10 cellular contexts compared by ENCODE assay signal in the genomic region with DNA sequence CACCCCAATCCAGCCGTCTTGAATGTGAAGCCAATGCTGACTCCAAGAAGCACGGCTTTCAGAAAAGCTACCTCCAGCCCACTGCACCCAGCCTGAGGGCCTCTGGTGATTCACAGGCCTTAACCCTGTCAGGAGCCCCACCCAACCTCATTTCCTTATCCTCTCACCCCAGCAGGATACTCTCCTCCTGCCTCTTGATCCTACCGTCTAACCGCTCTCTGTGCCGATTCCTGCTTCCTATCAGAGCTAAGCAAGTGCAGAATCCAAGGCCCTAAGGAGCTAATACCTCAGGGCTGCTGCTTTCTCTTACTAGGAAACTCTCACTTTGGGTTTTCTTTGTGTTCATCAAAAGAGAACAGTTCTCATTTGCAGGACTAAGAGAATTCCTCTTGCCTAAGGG. TPM values are rescaled to one million over a fixed set of nuclear protein-coding genes. Genes with fewer than 3 reads are reported as not detected.
DNase-seq lines count a peak whose midpoint lies in the region; ATAC-seq lines count a peak whose summit lies in the region.
"Had no signal": no experiment of that assay in that cellular context is flagged by ENCODE, and none has a peak within 500 bp of the region (broad histone marks: within the 10 kb centered on the region; RNA-seq: fewer than 3 reads in every experiment).

No MANE protein-coding gene starts in this region.

- no peak overlapping the region for H3K27ac ChIP-seq in right cardiac atrium (ENCODE audit: low read length)
- H3K27ac ChIP-seq: SK-N-MC had no signal

- peak; percentile 63 for ATAC-seq in activated CD4-positive, alpha-beta T cell treated with anti-CD3 and anti-CD28 coated beads for 36 hours
- peak; percentile 71 to 92 for ATAC-seq in right cardiac atrium
- ATAC-seq in stimulated activated effector memory CD8-positive, alpha-beta T cell treated with anti-CD3 and anti-CD28 coated beads, Interleukin-12 subunit alpha, Interleukin-12 subunit beta, amount 100 ng/mL, for 72 hours, result peak; percentile 78
- ATAC-seq in GM19035 (IDR thresholded peaks at IDR 0.05; ENCODE audit: unreplicated experiment), result no peak

- no peaks in the 10 kb centered on the region for H3K9me3 ChIP-seq in right cardiac atrium (ENCODE audit: control insufficient read depth, low read length)

- intact Hi-C loops in activated CD4-positive, alpha-beta T cell treated with anti-CD3 and anti-CD28 coated beads for 36 hours (cut with DNase I, micrococcal nuclease), result no loop called here
- intact Hi-C loops in right cardiac atrium (cut with DNase I), result no loop called here

- H3K9me3 Mint-ChIP-seq in activated CD4-positive, alpha-beta T cell treated with anti-CD3 and anti-CD28 coated beads for 36 hours (ENCODE audit: low read depth), result no peaks in the 10 kb centered on the region
- H3K9me3 Mint-ChIP-seq in stimulated activated effector memory CD8-positive, alpha-beta T cell treated with anti-CD3 and anti-CD28 coated beads, Interleukin-12 subunit alpha, Interleukin-12 subunit beta, amount 100 ng/mL, for 72 hours, result no peaks in the 10 kb centered on the region
- H3K9me3 Mint-ChIP-seq: naive B cell had no signal

- H3K27ac Mint-ChIP-seq in activated CD4-positive, alpha-beta T cell treated with anti-CD3 and anti-CD28 coated beads for 36 hours, result peak overlapping the region; percentile 65
- peak overlapping the region; percentile 92 for H3K27ac Mint-ChIP-seq in stimulated activated effector memory CD8-positive, alpha-beta T cell treated with anti-CD3 and anti-CD28 coated beads, Interleukin-12 subunit alpha, Interleukin-12 subunit beta, amount 100 ng/mL, for 72 hours

- WGBS in right cardiac atrium, result 37% methylated on average over 5 of the region's 5 CpGs

- no peak overlapping the region for H3K4me3 ChIP-seq in right cardiac atrium (ENCODE audit: low read length)
- H3K4me3 ChIP-seq: SK-N-MC had no signal

- H3K4me1 ChIP-seq in right cardiac atrium (ENCODE audit: control insufficient read depth, insufficient read depth, low read length), result peaks cover 6% of the 10 kb centered on the region

- peaks cover 5% of the 10 kb centered on the region for H3K36me3 Mint-ChIP-seq in activated CD4-positive, alpha-beta T cell treated with anti-CD3 and anti-CD28 coated beads for 36 hours (ENCODE audit: low read depth)
- peaks cover 4% of the 10 kb centered on the region for H3K36me3 Mint-ChIP-seq in stimulated activated effector memory CD8-positive, alpha-beta T cell treated with anti-CD3 and anti-CD28 coated beads, Interleukin-12 subunit alpha, Interleukin-12 subunit beta, amount 100 ng/mL, for 72 hours
- H3K36me3 Mint-ChIP-seq: naive B cell had no signal

- peak; percentile 64 for DNase-seq in activated CD4-positive, alpha-beta T cell treated with anti-CD3 and anti-CD28 coated beads for 36 hours
- no peak for DNase-seq in activated CD4-positive, alpha-beta T cell treated with anti-CD3 and anti-CD28 coated beads for 1 hour
- DNase-seq in activated effector memory CD4-positive, alpha-beta T cell treated with Interleukin-2 at 50 U/mL for 16 hours, result peak; percentile 34
- DNase-seq in right cardiac atrium (peak in 1 of 3 donors; percentile 50), NCI-H2227 (lab: John Stamatoyannopoulos, UW; ENCODE audit: unreplicated experiment) (no peak), NAMALWA (ENCODE audit: low spot score) (no peak)
- no peak for DNase-seq in stimulated activated effector memory CD8-positive, alpha-beta T cell treated with anti-CD3 and anti-CD28 coated beads, Interleukin-12 subunit alpha, Interleukin-12 subunit beta, amount 100 ng/mL, for 72 hours (ENCODE audit: low spot score in 2 of 2)
- DNase-seq: naive B cell had no signal

- no peaks in the 10 kb centered on the region for H3K27me3 ChIP-seq in right cardiac atrium (ENCODE audit: control insufficient read depth, insufficient read depth)

- peaks cover 75% of the 10 kb centered on the region for H3K4me1 Mint-ChIP-seq in activated CD4-positive, alpha-beta T cell treated with anti-CD3 and anti-CD28 coated beads for 36 hours
- H3K4me1 Mint-ChIP-seq in stimulated activated effector memory CD8-positive, alpha-beta T cell treated with anti-CD3 and anti-CD28 coated beads, Interleukin-12 subunit alpha, Interleukin-12 subunit beta, amount 100 ng/mL, for 72 hours, result peaks cover 81% of the 10 kb centered on the region

- POLR2A ChIA-PET in activated CD4-positive, alpha-beta T cell treated with anti-CD3 and anti-CD28 coated beads for 36 hours (lab: Charles Lee), result interaction anchor here (0.7 to 2.2 kb wide), 3 partner anchors 14 to 116 kb away, joined by 3 to 11 read pairs (median 3); no protein-coding TSS in a partner anchor

- no peaks in the 10 kb centered on the region for H3K27me3 Mint-ChIP-seq in activated CD4-positive, alpha-beta T cell treated with anti-CD3 and anti-CD28 coated beads for 36 hours

- no peak overlapping the region for H3K4me3 Mint-ChIP-seq in activated CD4-positive, alpha-beta T cell treated with anti-CD3 and anti-CD28 coated beads for 36 hours
- H3K4me3 Mint-ChIP-seq in stimulated activated effector memory CD8-positive, alpha-beta T cell treated with anti-CD3 and anti-CD28 coated beads, Interleukin-12 subunit alpha, Interleukin-12 subunit beta, amount 100 ng/mL, for 72 hours, result peak overlapping the region; percentile 63

- CTCF ChIA-PET in activated CD4-positive, alpha-beta T cell treated with anti-CD3 and anti-CD28 coated beads for 36 hours (lab: Charles Lee), result interaction anchor here (0.7 to 3.1 kb wide), 8 partner anchors 9 to 403 kb away, joined by 3 to 16 read pairs (median 4); no protein-coding TSS in a partner anchor

RNA-seq across cellular contexts. Expression of a gene that starts 47.2 kb away (rescaled TPM):
- total RNA-seq in activated CD4-positive, alpha-beta T cell treated with anti-CD3 and anti-CD28 coated beads for 36 hours, result 10 to 100 TPM; 12.2 to 14.5 TPM
- 1 to 10 TPM; 2.1 to 3.1 (median 2.5) TPM for total RNA-seq in right cardiac atrium
- polyA plus RNA-seq in right cardiac atrium, result 1.2 TPM

Comparison
In these comparisons a context has a peak if more than half of its experiments do, and no peak if none do; other contexts are left out.
1. DNase-seq: peak in activated CD4-positive, alpha-beta T cell treated with anti-CD3 and anti-CD28 coated beads for 36 hours (single experiment) and activated effector memory CD4-positive, alpha-beta T cell treated with Interleukin-2 at 50 U/mL for 16 hours (single experiment); none in activated CD4-positive, alpha-beta T cell treated with anti-CD3 and anti-CD28 coated beads for 1 hour (single experiment), stimulated activated effector memory CD8-positive, alpha-beta T cell treated with anti-CD3 and anti-CD28 coated beads, Interleukin-12 subunit alpha, Interleukin-12 subunit beta, amount 100 ng/mL, for 72 hours (0 of 2), NCI-H2227 (single experiment) and NAMALWA (single experiment).